23 cellular contexts compared by ENCODE assay signal in genomic region chr20:56996533-56996932, GRCh38.
"Had no signal": no experiment of that assay in that cellular context is flagged by ENCODE, and none has a peak within 500 bp of the region (broad histone marks: within the 10 kb centered on the region; RNA-seq: fewer than 3 reads in every experiment).

No MANE protein-coding gene starts in this region.

- H3K9me3 ChIP-seq: ovary, testis, thyroid gland had no signal

- H3K4me3 ChIP-seq: hepatocyte, left ventricle myocardium inferior, lung, ovary, right atrium auricular region, skin epidermis, stomach, testis, thyroid gland, transverse colon, upper lobe of left lung had no signal

- H3K27ac ChIP-seq: hepatocyte, left ventricle myocardium inferior, ovary, right atrium auricular region, stomach, testis, thyroid gland, transverse colon, upper lobe of left lung had no signal

- H3K27me3 ChIP-seq: hepatocyte, ovary, right atrium auricular region, testis, thyroid gland, transverse colon, upper lobe of left lung had no signal

- FAIRE-seq: urothelium cell line had no signal

- ATAC-seq: natural killer cell; sciatic nerve; stimulated activated naive B cell treated with anti-CD40 and anti-IgM and Interleukin-4, amounts not matched to agents 10 μg/mL and 1 μg/mL and 100 μg/mL, for 72 hours; stimulated activated naive CD8-positive, alpha-beta T cell treated with anti-CD3 and anti-CD28 coated beads, Interleukin-15, Interleukin-2, amounts not matched to agents 100 U/mL and 50 U/mL, for 24 hours had no signal

- DNase-seq: left ventricle myocardium inferior; mesendoderm; naive B cell; natural killer cell; nephron progenitor cell; ovary; stimulated activated CD4-positive, alpha-beta T cell treated with anti-CD3 and anti-CD28 coated beads, Interleukin-12 subunit alpha, Interleukin-12 subunit beta, amount 100 ng/mL, for 4 hours; stimulated activated CD4-positive, alpha-beta T cell treated with anti-CD3 and anti-CD28 coated beads, Interleukin-15, amount 100 ng/mL, for 24 hours; stimulated activated CD4-positive, alpha-beta T cell treated with anti-CD3 and anti-CD28 coated beads, Interleukin-2, amount 100 ng/mL, for 24 hours; stimulated activated CD4-positive, alpha-beta T cell treated with anti-CD3 and anti-CD28 coated beads, Interleukin-4, amount 100 ng/mL, for 1 hour; stimulated activated naive B cell treated with anti-CD40 and anti-IgM and Interleukin-4, amounts not matched to agents 10 μg/mL and 1 μg/mL and 100 μg/mL, for 72 hours; stimulated activated naive CD8-positive, alpha-beta T cell treated with anti-CD3 and anti-CD28 coated beads, Interleukin-15, Interleukin-2, amounts not matched to agents 100 U/mL and 50 U/mL, for 24 hours; stomach; testis; thyroid gland; transverse colon; upper lobe of left lung had no signal

- H3K79me2 ChIP-seq: hepatocyte had no signal

- H3K36me3 ChIP-seq: left ventricle myocardium inferior, ovary, right atrium auricular region, stomach, thyroid gland, transverse colon, upper lobe of left lung had no signal

- H3K4me1 ChIP-seq: left ventricle myocardium inferior, right atrium auricular region, stomach, testis, thyroid gland, transverse colon, upper lobe of left lung had no signal

- H3K4me2 ChIP-seq: hepatocyte had no signal

- H2AFZ ChIP-seq: hepatocyte had no signal
